In the genomic region with DNA sequence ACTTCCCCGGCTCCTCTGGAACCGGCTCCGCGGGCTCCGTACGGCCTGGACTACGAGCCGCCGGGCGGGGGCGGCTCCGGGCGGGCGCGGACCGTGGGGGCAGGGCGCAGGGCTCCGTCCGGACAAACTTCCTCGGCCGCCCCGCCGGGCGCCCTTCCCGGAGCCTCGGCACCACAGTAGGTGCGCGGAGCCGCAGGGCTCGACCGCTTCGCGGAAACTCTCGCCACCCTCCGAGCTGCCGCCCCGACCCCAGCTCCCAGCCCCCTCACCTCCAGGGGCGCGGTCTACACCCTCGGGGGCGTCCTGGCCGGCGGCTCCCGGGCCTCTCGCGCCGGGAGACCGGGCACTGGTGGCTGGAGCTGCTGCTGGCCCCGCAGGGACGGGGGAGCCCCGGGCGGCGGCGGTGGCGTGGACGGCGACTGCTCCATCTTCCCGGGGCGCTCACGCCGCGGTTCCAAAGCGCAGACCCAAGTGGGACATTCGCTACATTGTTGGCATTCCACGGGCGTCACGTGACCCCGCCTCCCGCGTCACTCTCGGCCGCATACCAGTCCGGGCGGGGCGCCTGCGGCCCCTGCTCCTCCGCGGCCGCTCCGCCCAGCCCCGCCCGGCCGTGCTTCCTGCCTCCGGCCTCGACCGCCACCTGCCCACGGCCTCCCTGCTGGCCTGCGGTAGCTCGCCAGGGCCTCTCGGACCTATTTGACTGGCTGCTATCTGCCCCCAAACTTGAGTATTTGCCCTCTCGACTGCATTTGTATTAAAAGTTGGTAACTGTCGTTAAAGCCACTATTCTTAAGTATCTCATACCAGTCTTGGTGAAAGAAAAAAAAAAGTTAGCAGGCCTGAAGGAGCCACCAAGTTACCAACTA, we compare ENCODE assay signal across 8 cellular contexts. TPM values are rescaled to one million over a fixed set of nuclear protein-coding genes. Genes with fewer than 3 reads are reported as not detected.
A peak's percentile ranks its signal among the peaks of the same experiment; 100 is the strongest.
DNase-seq lines count a peak whose midpoint lies in the region; ATAC-seq, FAIRE-seq and TF ChIP-seq lines count a peak whose summit lies in the region.

A gene (minus strand): TSS at position 510 of the 869 bp plus-strand sequence. CDS start 15,560 bp downstream, outside the sequence.

- H3K36me3 ChIP-seq in K562 (ENCODE audit: control insufficient read depth, insufficient read depth, low read length) (no peaks in the 10 kb centered on the region), hepatocyte (replicated peaks; ENCODE audit: insufficient read depth, low read depth) (no peaks in the 10 kb centered on the region), psoas muscle (ENCODE audit: insufficient read depth in 1 of 2, low read depth in 1 of 2) (no peaks in the 10 kb centered on the region)

- peak within 1 kb of the TSS; percentile 93 for H2AFZ ChIP-seq in K562 (ENCODE audit: low read depth, low read length)
- H2AFZ ChIP-seq in hepatocyte, result peak within 1 kb of the TSS; percentile 93

- H3K27me3 Mint-ChIP-seq in IgD-negative memory B cell, result peaks cover 30% of the 10 kb centered on the region

- no peaks in the 10 kb centered on the region for H3K36me3 Mint-ChIP-seq in IgD-negative memory B cell

- H3K9me3 ChIP-seq in K562 (replicated peaks; ENCODE audit: control insufficient read depth, insufficient read depth, low read depth, low read length) (no peaks in the 10 kb centered on the region), hepatocyte (ENCODE audit: low read depth) (no peaks in the 10 kb centered on the region), psoas muscle (no peaks in the 10 kb centered on the region)

- FAIRE-seq in K562 (lab: Jason Lieb, UNC), result peak; percentile 80

- peak in 1 of 2 experiments; percentile 36; a peak in 1 of 4 replicates for TF ChIP-seq RAD21 in K562 (CRISPR knock-in tag; conservative IDR thresholded peaks at IDR 0.05 in 1 of 2, IDR thresholded peaks at IDR 0.05 in 1 of 2)

- TF ChIP-seq POLR2A in K562 (conservative IDR thresholded peaks at IDR 0.05), result no peak

- H3K4me1 Mint-ChIP-seq in IgD-negative memory B cell, result peaks cover 2 to 6% (median 3%) of the 10 kb centered on the region in 3 donors

- H3K4me3 ChIP-seq in K562 (peak within 1 kb of the TSS; percentile 78), hepatocyte (peak within 1 kb of the TSS; percentile 95), psoas muscle (peak within 1 kb of the TSS; percentile 96)

- H3K9me2 ChIP-seq in hepatocyte (replicated peaks; ENCODE audit: insufficient read depth), result no peaks in the 10 kb centered on the region

- POLR2A ChIA-PET in K562 (lab: Yijun Ruan, JAX), result interaction anchor here (0.6 to 1.3 kb wide), 2 partner anchors 115 to 591 kb away, joined by 3 read pairs; a partner anchor contains a TSS

- H3K9me1 ChIP-seq in K562 (ENCODE audit: control insufficient read depth, insufficient read depth, low read length), result no peaks in the 10 kb centered on the region

- H3K4me2 ChIP-seq in K562 (ENCODE audit: insufficient read depth, low read length) (peak within 1 kb of the TSS; percentile 70), hepatocyte (peak within 1 kb of the TSS; percentile 94)

- peak within 1 kb of the TSS; percentile 87 to 95 (median 92) for H3K4me3 Mint-ChIP-seq in IgD-negative memory B cell

- H4K20me1 ChIP-seq in K562 (replicated peaks; ENCODE audit: control insufficient read depth, insufficient read depth, low read length) (no peaks in the 10 kb centered on the region), hepatocyte (ENCODE audit: insufficient read depth, poor library complexity, severe bottlenecking) (peaks cover 37% of the 10 kb centered on the region)

- peak within 1 kb of the TSS in 1 of 3 donors; percentile 21 for H3K27ac Mint-ChIP-seq in IgD-negative memory B cell

- H3K27ac ChIP-seq in K562 (ENCODE audit: extremely low read depth, low read depth, low read length), result peak within 1 kb of the TSS; percentile 63
- H3K27ac ChIP-seq in hepatocyte, result peak within 1 kb of the TSS; percentile 100
- peak within 1 kb of the TSS; percentile 100 for H3K27ac ChIP-seq in psoas muscle

- ATAC-seq in GM21717 (IDR thresholded peaks at IDR 0.05; ENCODE audit: unreplicated experiment), result peak; percentile 76
- peak; percentile 99 for ATAC-seq in K562
- peak; percentile 92 to 95 (median 94) for ATAC-seq in psoas muscle

- no peak for TF ChIP-seq EP300 in K562 (IDR thresholded peaks at IDR 0.05; ENCODE audit: low read length)

- H3K79me2 ChIP-seq in K562 (ENCODE audit: control insufficient read depth, insufficient read depth, low read length) (no peaks in the 10 kb centered on the region), hepatocyte (peaks cover 40% of the 10 kb centered on the region)

- BruUV-seq in K562 (replicated peaks; lab: Mats Ljungman, UMichigan), result TSS peak; percentile 74

- H3K27me3 ChIP-seq in K562 (ENCODE audit: control insufficient read depth in 2 of 2, insufficient read depth in 2 of 2, low read length in 2 of 2) (no peaks in the 10 kb centered on the region), hepatocyte (no peaks in the 10 kb centered on the region), psoas muscle (ENCODE audit: insufficient read depth in 3 of 3, low read length in 2 of 3) (no peaks in the 10 kb centered on the region)

- H3K9me3 Mint-ChIP-seq in IgD-negative memory B cell, result no peaks in the 10 kb centered on the region

- TF ChIP-seq CTCF in K562 (IDR thresholded peaks at IDR 0.05 in 2 of 3, conservative IDR thresholded peaks at IDR 0.05 in 1 of 3; ENCODE audit: insufficient read depth in 2 of 3, low read depth in 1 of 3, low read length in 3 of 3) (0 out of 6 replicates have a peak, but pooled peaks of 2 of the 3 experiments have one; percentile 15 to 16), hepatocyte (IDR thresholded peaks at IDR 0.05; ENCODE audit: poor library complexity) (peak; percentile 8), psoas muscle (IDR thresholded peaks at IDR 0.05) (peak; percentile 8)

- DNase-seq in GDM1 (lab: John Stamatoyannopoulos, UW), result peak; percentile 89
- DNase-seq in T-helper 22 cell (ENCODE audit: low read depth), result peak; percentile 37
- peak; percentile 86 to 88 (median 88) for DNase-seq in K562 (ENCODE audit: extremely low read depth in 1 of 4, low spot score in 3 of 4)
- peak; percentile 98 for DNase-seq in hepatocyte (ENCODE audit: low spot score)
- peak; percentile 97 to 98 for DNase-seq in psoas muscle
- no peak for DNase-seq in NCI-H2107 treated with DMSO at 0.1 percent for 48 hours (lab: John Stamatoyannopoulos, UW; ENCODE audit: unreplicated experiment)

- CTCF ChIA-PET in K562 (lab: Yijun Ruan, JAX; ENCODE audit: low intra/inter-chr PET ratio), result no interaction called here

- H3K4me1 ChIP-seq in K562 (replicated peaks in 1 of 2; ENCODE audit: control insufficient read depth in 2 of 2, insufficient read depth in 2 of 2, low read length in 2 of 2) (peaks cover 0 to 18% of the 10 kb centered on the region in 2 experiments; a peak in 2 of 5 replicates), hepatocyte (ENCODE audit: insufficient read depth) (peaks cover 20% of the 10 kb centered on the region), psoas muscle (peaks cover 38% of the 10 kb centered on the region)

- WGBS in K562 (ENCODE audit: insufficient coverage, low coverage, missing lambda C conversion rate), result 1% methylated on average over 28 of the region's 92 CpGs
- WGBS in hepatocyte (ENCODE audit: low lambda C conversion rate, missing lambda C conversion rate), result 1% methylated on average over 40 of the region's 92 CpGs
- WGBS in psoas muscle, 3 donors, result 0 to 1% (median 0%) methylated on average over 54 to 92 of the region's 92 CpGs

- in situ Hi-C loops in K562 (cut with MboI), result no loop called here

- intact Hi-C loops in K562 (cut with micrococcal nuclease) (no loop called here), psoas muscle (cut with DNase I) (loop anchor here (5.0 to 10.0 kb wide), 2 partner anchors 117 to 119 kb away; no protein-coding TSS in a partner anchor)

- H3K9ac ChIP-seq in K562 (ENCODE audit: insufficient read depth in 1 of 2, low read depth in 2 of 2, low read length in 2 of 2), result peak within 1 kb of the TSS; percentile 60 to 90

TF ChIP-seq in K562, 482 proteins besides CTCF, POLR2A, EP300 and RAD21 (continues in another document):
- peak; percentile 81 for TF ChIP-seq CTBP1 (IDR thresholded peaks at IDR 0.05; ENCODE audit: borderline replicate concordance)
- TF ChIP-seq, protein P1, sequence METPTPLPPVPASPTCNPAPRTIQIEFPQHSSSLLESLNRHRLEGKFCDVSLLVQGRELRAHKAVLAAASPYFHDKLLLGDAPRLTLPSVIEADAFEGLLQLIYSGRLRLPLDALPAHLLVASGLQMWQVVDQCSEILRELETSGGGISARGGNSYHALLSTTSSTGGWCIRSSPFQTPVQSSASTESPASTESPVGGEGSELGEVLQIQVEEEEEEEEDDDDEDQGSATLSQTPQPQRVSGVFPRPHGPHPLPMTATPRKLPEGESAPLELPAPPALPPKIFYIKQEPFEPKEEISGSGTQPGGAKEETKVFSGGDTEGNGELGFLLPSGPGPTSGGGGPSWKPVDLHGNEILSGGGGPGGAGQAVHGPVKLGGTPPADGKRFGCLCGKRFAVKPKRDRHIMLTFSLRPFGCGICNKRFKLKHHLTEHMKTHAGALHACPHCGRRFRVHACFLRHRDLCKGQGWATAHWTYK (CRISPR knock-in tag; IDR thresholded peaks at IDR 0.05), result no peak
- TF ChIP-seq PHF8 (IDR thresholded peaks at IDR 0.05; ENCODE audit: borderline replicate concordance, low read length), result peak; percentile 41; the same call in 1 of the 2 replicates
- TF ChIP-seq CCNT2 (IDR thresholded peaks at IDR 0.05; ENCODE audit: borderline replicate concordance, extremely low read depth, insufficient read length, low read depth, low read length), result peak; percentile 84

RNA-seq across cellular contexts. Expression of the gene that starts here (rescaled TPM):
- polyA plus RNA-seq in IgD-negative memory B cell (0.29 TPM), K562 (2011; rRNA removed) (0.42 and 0.72 TPM in 2 replicates), K562 (2014; fragmentation: Illumina TruSeq; extraction: Trizol) (0.88 and 1.1 TPM in 2 replicates), K562 (2014; fragmentation: Nextera tagmentation; extraction: Ambion mirVana) (under 1 TPM; 0.18 to 0.21 TPM), K562 (2014; rRNA removed) (0.63 and 1.2 TPM in 2 replicates), hepatocyte (5.6 and 6.2 TPM in 2 replicates), psoas muscle (10 to 100 TPM in 2 of 3 donors, 1 to 10 TPM in 1; 6.0 to 13.9 (median 10.0) TPM)
- 1.3 and 1.5 TPM in 2 replicates for total RNA-seq in K562 (2011; cell fraction: chromatin; rRNA removed; ENCODE audit: low replicate concordance)
- total RNA-seq in K562 (2011; cell fraction: nucleolus; rRNA removed), result 1.1 and 1.3 TPM in 2 replicates
- total RNA-seq in K562 (2011; cell fraction: nucleoplasm; rRNA removed), result 0.69 and 0.95 TPM in 2 replicates
- total RNA-seq in K562 (2014; rRNA removed) (0.77 and 0.94 TPM in 2 replicates), K562 (2014; rRNA removed; fragmentation: Illumina TruSeq; extraction: Trizol) (0.76 and 0.96 TPM in 2 replicates), K562 (2015; rRNA removed; fragmentation: Illumina TruSeq; extraction: Trizol) (0.64 and 0.76 TPM in 2 replicates), K562 (2021) (2.4 and 3.7 TPM in 2 replicates), hepatocyte (15.5 and 17.1 TPM in 2 replicates), psoas muscle (10 to 100 TPM; 23.7 to 27.4 (median 26.1) TPM)
- 1.1 and 2.0 TPM in 2 replicates for polyA plus RNA-seq in K562 (2011; cell fraction: cytosol; rRNA removed)
- polyA plus RNA-seq in K562 (2011; cell fraction: nucleus; rRNA removed), result 0.65 and 1.1 TPM in 2 replicates
- 0.99 and 1.3 TPM in 2 replicates for polyA plus RNA-seq in K562 (2012)
- 1.2 and 1.5 TPM in 2 replicates for polyA minus RNA-seq in K562 (2011; rRNA and poly(A)+ RNA removed)
- 1.1 and 1.2 TPM in 2 replicates for polyA minus RNA-seq in K562 (2011; cell fraction: cytosol; rRNA and poly(A)+ RNA removed)
- 0.81 and 1.9 TPM in 2 replicates for polyA minus RNA-seq in K562 (2011; cell fraction: nucleus; rRNA and poly(A)+ RNA removed)
